ENCODE assay signal across 18 cellular contexts in the genomic region with DNA sequence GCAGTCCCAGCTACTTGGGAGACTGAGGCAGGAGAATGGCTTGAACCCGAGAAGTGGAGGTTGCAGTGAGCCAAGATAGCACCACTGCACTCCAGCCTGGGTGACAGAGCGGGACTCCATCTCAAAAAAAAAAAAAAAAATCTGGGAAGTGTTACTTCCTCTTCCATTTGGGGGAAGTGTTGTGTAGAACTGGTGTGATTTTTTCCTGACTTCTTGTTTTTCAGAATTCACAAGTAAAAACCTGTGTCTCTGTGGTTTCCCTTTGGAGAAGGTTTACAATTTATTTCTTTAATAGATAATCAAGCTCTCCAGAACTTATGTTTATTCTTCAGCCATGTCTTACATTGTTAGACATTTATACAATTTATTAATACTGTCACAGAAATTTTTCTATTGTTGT.
"Had no signal": no experiment of that assay in that cellular context is flagged by ENCODE, and none has a peak within 500 bp of the region (broad histone marks: within the 10 kb centered on the region; RNA-seq: fewer than 3 reads in every experiment).

No MANE protein-coding gene starts in this region.

- H3K27ac ChIP-seq: gastrocnemius medialis, heart right ventricle, neutrophil, spleen, tibial artery, upper lobe of right lung, vagina had no signal

- H3K27ac Mint-ChIP-seq: naive thymus-derived CD4-positive, alpha-beta T cell; stimulated activated memory B cell treated with anti-CD40 and anti-IgM and Interleukin-4, amounts not matched to agents 10 μg/mL and 1 μg/mL and 100 μg/mL, for 72 hours; stimulated activated naive CD8-positive, alpha-beta T cell treated with anti-CD3 and anti-CD28 coated beads, Interleukin-15, Interleukin-2, amounts not matched to agents 100 ng/mL and 50 ng/mL, for 24 hours had no signal

- H3K36me3 ChIP-seq: gastrocnemius medialis, heart right ventricle, neutrophil, spleen, tibial artery, upper lobe of right lung, vagina had no signal

- H3K4me1 ChIP-seq: gastrocnemius medialis, heart right ventricle, spleen, tibial artery, upper lobe of right lung, vagina had no signal

- ATAC-seq: esophagus mucosa; gastrocnemius medialis; heart right ventricle; naive thymus-derived CD4-positive, alpha-beta T cell; sciatic nerve; stimulated activated memory B cell treated with anti-CD40 and anti-IgM and Interleukin-4, amounts not matched to agents 10 μg/mL and 1 μg/mL and 100 μg/mL, for 72 hours; upper lobe of right lung had no signal

- H3K27me3 ChIP-seq: vagina had no signal

- DNase-seq: effector memory CD4-positive, alpha-beta T cell; gastrocnemius medialis; heart right ventricle; hypothalamus; kidney glomerular epithelial cell; naive thymus-derived CD4-positive, alpha-beta T cell; spleen; stimulated activated CD4-positive, alpha-beta T cell treated with anti-CD3 and anti-CD28 coated beads, Interleukin-15, amount 100 ng/mL, for 24 hours; stimulated activated CD4-positive, alpha-beta T cell treated with anti-CD3 and anti-CD28 coated beads, Interleukin-1b, Interleukin-23, amount 100 ng/mL, for 48 hours; stimulated activated CD4-positive, alpha-beta T cell treated with anti-CD3 and anti-CD28 coated beads, Interleukin-4, amount 100 ng/mL, for 24 hours; tibial artery; upper lobe of right lung had no signal

- H3K9me3 Mint-ChIP-seq: stimulated activated naive CD8-positive, alpha-beta T cell treated with anti-CD3 and anti-CD28 coated beads, Interleukin-15, Interleukin-2, amounts not matched to agents 100 ng/mL and 50 ng/mL, for 24 hours had no signal

- H3K27me3 Mint-ChIP-seq: stimulated activated memory B cell treated with anti-CD40 and anti-IgM and Interleukin-4, amounts not matched to agents 10 μg/mL and 1 μg/mL and 100 μg/mL, for 72 hours had no signal

- H3K4me1 Mint-ChIP-seq: naive thymus-derived CD4-positive, alpha-beta T cell; stimulated activated memory B cell treated with anti-CD40 and anti-IgM and Interleukin-4, amounts not matched to agents 10 μg/mL and 1 μg/mL and 100 μg/mL, for 72 hours had no signal

- H3K4me3 ChIP-seq: gastrocnemius medialis, heart right ventricle, spleen, tibial artery, upper lobe of right lung, vagina had no signal

- H3K4me3 Mint-ChIP-seq: naive thymus-derived CD4-positive, alpha-beta T cell; stimulated activated memory B cell treated with anti-CD40 and anti-IgM and Interleukin-4, amounts not matched to agents 10 μg/mL and 1 μg/mL and 100 μg/mL, for 72 hours; stimulated activated naive CD8-positive, alpha-beta T cell treated with anti-CD3 and anti-CD28 coated beads, Interleukin-15, Interleukin-2, amounts not matched to agents 100 ng/mL and 50 ng/mL, for 24 hours had no signal

- H3K9me3 ChIP-seq: gastrocnemius medialis, neutrophil, upper lobe of right lung, vagina had no signal
